ENCODE assay signal across 1 cellular context in genomic region chr2:205954707-205955106, GRCh38.
TF ChIP-seq lines count a peak whose summit lies in the region.

No MANE protein-coding gene starts in this region.

TF ChIP-seq in GM12878, 131 proteins besides CTCF, POLR2A, EP300 and RAD21 (continued from another document):
- TF ChIP-seq BCLAF1 (IDR thresholded peaks at IDR 0.05) (no peak), EZH2 (IDR thresholded peaks at IDR 0.05; ENCODE audit: borderline replicate concordance, control insufficient read depth, low read depth, low read length) (no peak), KLF5 (IDR thresholded peaks at IDR 0.05; ENCODE audit: partially characterized antibody) (no peak), ZNF24 (IDR thresholded peaks at IDR 0.05) (no peak), STAT1 (conservative IDR thresholded peaks at IDR 0.05) (no peak), ZNF207 (IDR thresholded peaks at IDR 0.05; ENCODE audit: borderline replicate concordance) (no peak), FOXM1 (IDR thresholded peaks at IDR 0.05; ENCODE audit: low read depth, low read length) (no peak), HSF1 (IDR thresholded peaks at IDR 0.05; ENCODE audit: low read depth, low read length) (no peak)
